ENCODE assay signal across 7 cellular contexts in genomic region chr14:75011356-75012097, GRCh38. TPM values are rescaled to one million over a fixed set of nuclear protein-coding genes. Genes with fewer than 3 reads are reported as not detected.
DNase-seq lines count a peak whose midpoint lies in the region; ATAC-seq and TF ChIP-seq lines count a peak whose summit lies in the region.
"Had no signal": no experiment of that assay in that cellular context is flagged by ENCODE, and none has a peak within 500 bp of the region (broad histone marks: within the 10 kb centered on the region; RNA-seq: fewer than 3 reads in every experiment).

No MANE protein-coding gene starts in this region.

- intact Hi-C loops in stomach (cut with DNase I; ENCODE audit: low total_unique reads): no loop called here

- TF ChIP-seq CTCF in fibroblast of lung (conservative IDR thresholded peaks at IDR 0.05 in 1 of 2, IDR thresholded peaks at IDR 0.05 in 1 of 2; ENCODE audit: low read depth in 1 of 2, low read length in 2 of 2) (no peak), stomach (IDR thresholded peaks at IDR 0.05) (no peak)

- TF ChIP-seq EP300 in stomach (IDR thresholded peaks at IDR 0.05): no peak

- H3K9ac ChIP-seq in fibroblast of lung (ENCODE audit: insufficient read depth, low read length): no peak overlapping the region

- peak overlapping the region; percentile 56 for H3K4me2 ChIP-seq in fibroblast of lung (ENCODE audit: extremely low read depth, insufficient read depth, low read length)

- H3K4me3 ChIP-seq in fibroblast of lung (replicated peaks in 1 of 4; ENCODE audit: control extremely low read depth in 1 of 4, insufficient read depth in 1 of 4, low read depth in 3 of 4, low read length in 4 of 4): no peak overlapping the region
- no peak overlapping the region for H3K4me3 ChIP-seq in stomach

- H3K36me3 ChIP-seq in fibroblast of lung (ENCODE audit: control insufficient read depth, insufficient read depth, low read length): peaks cover 7% of the 10 kb centered on the region
- peaks cover 24 to 100% (median 94%) of the 10 kb centered on the region in 4 donors for H3K36me3 ChIP-seq in stomach

- H3K27me3 ChIP-seq in fibroblast of lung (ENCODE audit: control insufficient read depth, insufficient read depth, low read length) (no peaks in the 10 kb centered on the region), stomach (no peaks in the 10 kb centered on the region)

- no peak overlapping the region for H2AFZ ChIP-seq in fibroblast of lung (ENCODE audit: low read length)

- H3K27ac ChIP-seq in fibroblast of lung (ENCODE audit: insufficient read depth, low read length) (peak overlapping the region; percentile 36), stomach (peak overlapping the region in 3 of 5 donors; percentile 53 to 59 (median 57))

- H3K9me3 ChIP-seq in fibroblast of lung (ENCODE audit: control insufficient read depth, insufficient read depth, low read depth, low read length) (no peaks in the 10 kb centered on the region), stomach (no peaks in the 10 kb centered on the region)

- no peaks in the 10 kb centered on the region for H4K20me1 ChIP-seq in fibroblast of lung (ENCODE audit: control insufficient read depth, extremely low read depth, insufficient read depth, low read length)

- no peaks in the 10 kb centered on the region for H3K79me2 ChIP-seq in fibroblast of lung (ENCODE audit: control insufficient read depth, insufficient read depth, low read length)

- TF ChIP-seq POLR2A in stomach (IDR thresholded peaks at IDR 0.05): no peak

- DNase-seq in NCI-H2107 treated with DMSO at 0.1 percent for 48 hours (lab: John Stamatoyannopoulos, UW; ENCODE audit: unreplicated experiment) (peak; percentile 49), NCI-H2107 (lab: John Stamatoyannopoulos, UW) (no peak), fibroblast of lung (ENCODE audit: low read depth in 2 of 2) (peak; percentile 69 to 82), stomach (no peak)
- DNase-seq: 8988T had no signal

- 45 to 82% (median 69%) methylated on average over 4 of the region's 4 CpGs for WGBS in stomach, 5 donors

- H3K4me1 ChIP-seq in fibroblast of lung (ENCODE audit: control insufficient read depth, extremely low read depth, insufficient read depth, low read length) (peaks cover 9% of the 10 kb centered on the region), stomach (peaks cover 0 to 16% (median 5%) of the 10 kb centered on the region in 4 donors)

- ATAC-seq in GM21360 (IDR thresholded peaks at IDR 0.05; ENCODE audit: unreplicated experiment) (no peak), HG02885 (IDR thresholded peaks at IDR 0.05; ENCODE audit: poor library complexity, unreplicated experiment) (no peak)

RNA-seq across cellular contexts. Expression of gene EIF2B2, which starts 8.8 kb away (rescaled TPM):
- total RNA-seq in fibroblast of lung (30.2 and 34.2 TPM in 2 replicates), stomach (100 to 1,000 TPM in 1 of 5 donors, 10 to 100 TPM in 3, 1 to 10 TPM in 1; 5.8 to 182 (median 23.7) TPM)
- polyA plus RNA-seq in fibroblast of lung (83.6 and 120 TPM in 2 replicates), stomach (10 to 100 TPM; 27.6 to 32.1 (median 29.1) TPM)
- 51.4 and 73.0 TPM in 2 replicates for polyA plus RNA-seq in fibroblast of lung (2012)
- 40.7 and 49.0 TPM in 2 replicates for polyA minus RNA-seq in fibroblast of lung (ENCODE audit: low replicate concordance)

RNA-seq across cellular contexts. Expression of gene MLH3, which starts 39.7 kb away (rescaled TPM):
- total RNA-seq in fibroblast of lung: 37.5 and 53.8 TPM in 2 replicates
- polyA plus RNA-seq in fibroblast of lung: 9.5 and 12.2 TPM in 2 replicates
- 9.1 and 9.9 TPM in 2 replicates for polyA plus RNA-seq in fibroblast of lung (2012)
- polyA minus RNA-seq in fibroblast of lung (ENCODE audit: low replicate concordance): 10.6 and 16.1 TPM in 2 replicates
- 10 to 100 TPM in 4 of 5 donors, 1 to 10 TPM in 1; 9.3 to 53.2 (median 36.8) TPM for total RNA-seq in stomach
- 10 to 100 TPM in 1 of 3 donors, 1 to 10 TPM in 2; 7.2 to 13.4 (median 8.3) TPM for polyA plus RNA-seq in stomach

RNA-seq across cellular contexts. Expression of gene ACYP1, which starts 52.3 kb away (rescaled TPM):
- 7.4 and 14.5 TPM in 2 replicates for total RNA-seq in fibroblast of lung
- 13.7 and 18.7 TPM in 2 replicates for polyA plus RNA-seq in fibroblast of lung
- polyA plus RNA-seq in fibroblast of lung (2012): 12.8 and 16.3 TPM in 2 replicates
- polyA minus RNA-seq in fibroblast of lung (ENCODE audit: low replicate concordance): not detected in 2 replicates
- 10 to 100 TPM in 2 of 5 donors, 1 to 10 TPM in 1, not detected in 2; 7.9 to 27.7 (median 12.2) TPM for total RNA-seq in stomach
- 10 to 100 TPM in 2 of 3 donors, 1 to 10 TPM in 1; 9.3 to 30.1 (median 11.9) TPM for polyA plus RNA-seq in stomach

RNA-seq across cellular contexts. Expression of gene PGF, which starts 56.1 kb away (rescaled TPM):
- total RNA-seq in fibroblast of lung: 4.6 and 7.6 TPM in 2 replicates
- polyA plus RNA-seq in fibroblast of lung: 0.84 and 1.1 TPM in 2 replicates
- polyA plus RNA-seq in fibroblast of lung (2012): 2.1 and 2.4 TPM in 2 replicates
- 0.52 and 4.4 TPM in 2 replicates for polyA minus RNA-seq in fibroblast of lung (ENCODE audit: low replicate concordance)
- 10 to 100 TPM in 1 of 5 donors, 1 to 10 TPM in 3, not detected in 1; 1.8 to 13.3 (median 8.1) TPM for total RNA-seq in stomach
- 1 to 10 TPM; 3.7 to 7.2 (median 4.8) TPM for polyA plus RNA-seq in stomach

RNA-seq across cellular contexts. Expression of gene ZC2HC1C, which starts 57.9 kb away (rescaled TPM):
- total RNA-seq in fibroblast of lung (1.5 and 1.8 TPM in 2 replicates), stomach (10 to 100 TPM in 1 of 5 donors, 1 to 10 TPM in 1, under 1 TPM in 1, not detected in 2; 0.37 to 10.4 (median 5.9) TPM)
- polyA plus RNA-seq in fibroblast of lung (0.88 and 0.90 TPM in 2 replicates), stomach (1 to 10 TPM; 1.9 to 4.5 (median 3.7) TPM)
- 0.90 and 1.2 TPM in 2 replicates for polyA plus RNA-seq in fibroblast of lung (2012)
- 0.16 and 2.3 TPM in 2 replicates for polyA minus RNA-seq in fibroblast of lung (ENCODE audit: low replicate concordance)

Comparison
In these comparisons a context has a peak if more than half of its experiments do, and no peak if none do; other contexts are left out.
1. DNase-seq: peak in NCI-H2107 treated with DMSO at 0.1 percent for 48 hours (single experiment) and fibroblast of lung (2 of 2); none in NCI-H2107 (single experiment) and stomach (single experiment).